ENCODE assay signal across 1 cellular context in the genomic region with DNA sequence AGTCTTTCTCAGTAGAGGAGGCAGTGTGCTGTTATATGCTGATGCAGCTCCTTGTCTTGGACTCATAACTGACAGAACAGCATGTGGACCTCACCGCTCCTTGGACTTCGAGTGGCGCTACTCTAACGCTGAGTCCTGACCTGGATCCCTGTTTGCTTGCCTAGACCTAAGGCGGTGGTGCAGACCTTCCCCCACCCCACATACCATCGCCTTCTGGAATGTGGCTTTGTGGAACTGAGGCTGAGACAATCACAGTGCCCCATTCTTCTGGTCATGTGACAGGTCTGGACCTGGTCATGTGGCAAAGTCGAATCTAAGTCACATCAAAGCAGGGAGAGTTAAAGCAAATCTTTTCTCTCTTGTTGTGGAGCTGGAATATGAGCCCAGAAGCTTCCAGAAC.
TF ChIP-seq lines count a peak whose summit lies in the region.

No MANE protein-coding gene starts in this region.

TF ChIP-seq in H1, 55 proteins besides CTCF, POLR2A, EP300 and RAD21:
- peak; percentile 71; the same call in 1 of the 2 replicates for TF ChIP-seq TEAD4 (IDR thresholded peaks at IDR 0.05; ENCODE audit: low read depth, low read length)
- TF ChIP-seq BACH1 (IDR thresholded peaks at IDR 0.05; ENCODE audit: low read length): no peak
